Comparison of ENCODE assay signal across 17 cellular contexts in genomic region chr3:170040283-170040907, GRCh38. TPM values are rescaled to one million over a fixed set of nuclear protein-coding genes. Genes with fewer than 3 reads are reported as not detected.
A peak's percentile ranks its signal among the peaks of the same experiment; 100 is the strongest.
DNase-seq lines count a peak whose midpoint lies in the region; ATAC-seq and TF ChIP-seq lines count a peak whose summit lies in the region.
"Had no signal": no experiment of that assay in that cellular context is flagged by ENCODE, and none has a peak within 500 bp of the region (broad histone marks: within the 10 kb centered on the region; RNA-seq: fewer than 3 reads in every experiment).

No MANE protein-coding gene starts in this region.

- peaks cover 44% of the 10 kb centered on the region for H3K79me2 ChIP-seq in hepatocyte

- H3K9me3 Mint-ChIP-seq in stimulated activated memory B cell treated with anti-CD40 and anti-IgM and Interleukin-4, amounts not matched to agents 10 μg/mL and 1 μg/mL and 100 μg/mL, for 72 hours = no peaks in the 10 kb centered on the region
- H3K9me3 Mint-ChIP-seq in stimulated activated effector memory CD8-positive, alpha-beta T cell treated with anti-CD3 and anti-CD28 coated beads, Interleukin-12 subunit alpha, Interleukin-12 subunit beta, amount 100 ng/mL, for 72 hours = no peaks in the 10 kb centered on the region
- H3K9me3 Mint-ChIP-seq: activated T-cell treated with anti-CD3 and anti-CD28 coated beads, Interleukin-2, amount 50 U/mL, for 4 hours; naive B cell had no signal

- peak overlapping the region; percentile 51 for H3K4me3 Mint-ChIP-seq in stimulated activated memory B cell treated with anti-CD40 and anti-IgM and Interleukin-4, amounts not matched to agents 10 μg/mL and 1 μg/mL and 100 μg/mL, for 72 hours
- H3K4me3 Mint-ChIP-seq in stimulated activated effector memory CD8-positive, alpha-beta T cell treated with anti-CD3 and anti-CD28 coated beads, Interleukin-12 subunit alpha, Interleukin-12 subunit beta, amount 100 ng/mL, for 72 hours = no peak overlapping the region
- H3K4me3 Mint-ChIP-seq: activated T-cell treated with anti-CD3 and anti-CD28 coated beads, Interleukin-2, amount 50 U/mL, for 4 hours had no signal

- peak overlapping the region; percentile 92 for H3K4me2 ChIP-seq in hepatocyte

- H3K4me1 Mint-ChIP-seq in stimulated activated memory B cell treated with anti-CD40 and anti-IgM and Interleukin-4, amounts not matched to agents 10 μg/mL and 1 μg/mL and 100 μg/mL, for 72 hours = peaks cover 59% of the 10 kb centered on the region
- H3K4me1 Mint-ChIP-seq in stimulated activated effector memory CD8-positive, alpha-beta T cell treated with anti-CD3 and anti-CD28 coated beads, Interleukin-12 subunit alpha, Interleukin-12 subunit beta, amount 100 ng/mL, for 72 hours = peaks cover 34% of the 10 kb centered on the region

- no peak overlapping the region for H3K27ac ChIP-seq in hepatocyte
- H3K27ac ChIP-seq: SK-N-MC, skin epidermis had no signal

- H3K9me3 ChIP-seq in hepatocyte (ENCODE audit: low read depth) = no peaks in the 10 kb centered on the region

- 11% methylated on average over 14 of the region's 14 CpGs for WGBS in hepatocyte (ENCODE audit: low lambda C conversion rate, missing lambda C conversion rate)

- H3K27me3 Mint-ChIP-seq in stimulated activated memory B cell treated with anti-CD40 and anti-IgM and Interleukin-4, amounts not matched to agents 10 μg/mL and 1 μg/mL and 100 μg/mL, for 72 hours = no peaks in the 10 kb centered on the region
- H3K27me3 Mint-ChIP-seq: naive B cell had no signal

- no peak for ATAC-seq in stimulated activated memory B cell treated with anti-CD40 and anti-IgM and Interleukin-4, amounts not matched to agents 10 μg/mL and 1 μg/mL and 100 μg/mL, for 72 hours
- no peak for ATAC-seq in GM18867 (IDR thresholded peaks at IDR 0.05; ENCODE audit: unreplicated experiment)
- ATAC-seq in GM18519 (IDR thresholded peaks at IDR 0.05; ENCODE audit: low FRiP score, unreplicated experiment) = no peak
- no peak for ATAC-seq in stimulated activated effector memory CD8-positive, alpha-beta T cell treated with anti-CD3 and anti-CD28 coated beads, Interleukin-12 subunit alpha, Interleukin-12 subunit beta, amount 100 ng/mL, for 72 hours
- ATAC-seq: activated T-cell treated with anti-CD3 and anti-CD28 coated beads, Interleukin-2, amount 50 U/mL, for 4 hours had no signal

- H4K20me1 ChIP-seq in hepatocyte (ENCODE audit: insufficient read depth, poor library complexity, severe bottlenecking) = no peaks in the 10 kb centered on the region

- peak overlapping the region; percentile 13 for H3K4me3 ChIP-seq in hepatocyte
- H3K4me3 ChIP-seq: SK-N-MC, skin epidermis had no signal

- DNase-seq in NCI-H748 (lab: John Stamatoyannopoulos, UW; ENCODE audit: unreplicated experiment) (peak; percentile 17), NCI-H748 treated with DMSO at 0.1 percent for 48 hours (lab: John Stamatoyannopoulos, UW) (no peak), NCI-H82 treated with DMSO at 0.1 percent for 48 hours (lab: John Stamatoyannopoulos, UW; ENCODE audit: unreplicated experiment) (peak; percentile 19), hepatocyte (ENCODE audit: low spot score) (no peak)
- DNase-seq in stimulated activated effector memory CD8-positive, alpha-beta T cell treated with anti-CD3 and anti-CD28 coated beads, Interleukin-12 subunit alpha, Interleukin-12 subunit beta, amount 100 ng/mL, for 72 hours (ENCODE audit: low spot score in 2 of 2) = no peak
- DNase-seq: activated CD4-positive, CD25-positive, alpha-beta regulatory T cell treated with anti-CD3 and anti-CD28 coated beads, Interleukin-2, amount 50 U/mL, for 72 hours; activated T-cell treated with anti-CD3 and anti-CD28 coated beads, Interleukin-2, amount 50 U/mL, for 4 hours; Calu3; effector memory CD4-positive, alpha-beta T cell; naive B cell; NCI-H1048; NCI-H524 treated with DMSO at 0.1 percent for 48 hours had no signal

- peaks cover 25% of the 10 kb centered on the region for H3K36me3 Mint-ChIP-seq in stimulated activated memory B cell treated with anti-CD40 and anti-IgM and Interleukin-4, amounts not matched to agents 10 μg/mL and 1 μg/mL and 100 μg/mL, for 72 hours
- peaks cover 5% of the 10 kb centered on the region for H3K36me3 Mint-ChIP-seq in stimulated activated effector memory CD8-positive, alpha-beta T cell treated with anti-CD3 and anti-CD28 coated beads, Interleukin-12 subunit alpha, Interleukin-12 subunit beta, amount 100 ng/mL, for 72 hours
- H3K36me3 Mint-ChIP-seq: naive B cell had no signal

- H2AFZ ChIP-seq in hepatocyte = no peak overlapping the region

- H3K27me3 ChIP-seq in hepatocyte = peaks cover 4% of the 10 kb centered on the region

- TF ChIP-seq CTCF in hepatocyte (IDR thresholded peaks at IDR 0.05; ENCODE audit: poor library complexity) = no peak

- H3K36me3 ChIP-seq in hepatocyte (replicated peaks; ENCODE audit: insufficient read depth, low read depth) = no peaks in the 10 kb centered on the region

- H3K4me1 ChIP-seq in hepatocyte (ENCODE audit: insufficient read depth) = peaks cover 3% of the 10 kb centered on the region

- H3K27ac Mint-ChIP-seq in stimulated activated memory B cell treated with anti-CD40 and anti-IgM and Interleukin-4, amounts not matched to agents 10 μg/mL and 1 μg/mL and 100 μg/mL, for 72 hours = peak overlapping the region; percentile 79
- no peak overlapping the region for H3K27ac Mint-ChIP-seq in stimulated activated effector memory CD8-positive, alpha-beta T cell treated with anti-CD3 and anti-CD28 coated beads, Interleukin-12 subunit alpha, Interleukin-12 subunit beta, amount 100 ng/mL, for 72 hours

- H3K9me2 ChIP-seq in hepatocyte (replicated peaks; ENCODE audit: insufficient read depth) = no peaks in the 10 kb centered on the region

RNA-seq across cellular contexts. Expression of gene GPR160, which starts 2.6 kb away (rescaled TPM):
- 87.9 and 96.2 TPM in 2 replicates for total RNA-seq in hepatocyte
- 39.8 and 52.2 TPM in 2 replicates for polyA plus RNA-seq in hepatocyte

Comparison
In these comparisons a context has a peak if more than half of its experiments do, and no peak if none do; other contexts are left out.
1. DNase-seq: peak in NCI-H748 (single experiment) and NCI-H82 treated with DMSO at 0.1 percent for 48 hours (single experiment); none in NCI-H748 treated with DMSO at 0.1 percent for 48 hours (single experiment), hepatocyte (single experiment) and stimulated activated effector memory CD8-positive, alpha-beta T cell treated with anti-CD3 and anti-CD28 coated beads, Interleukin-12 subunit alpha, Interleukin-12 subunit beta, amount 100 ng/mL, for 72 hours (0 of 2).